In the genomic region with DNA sequence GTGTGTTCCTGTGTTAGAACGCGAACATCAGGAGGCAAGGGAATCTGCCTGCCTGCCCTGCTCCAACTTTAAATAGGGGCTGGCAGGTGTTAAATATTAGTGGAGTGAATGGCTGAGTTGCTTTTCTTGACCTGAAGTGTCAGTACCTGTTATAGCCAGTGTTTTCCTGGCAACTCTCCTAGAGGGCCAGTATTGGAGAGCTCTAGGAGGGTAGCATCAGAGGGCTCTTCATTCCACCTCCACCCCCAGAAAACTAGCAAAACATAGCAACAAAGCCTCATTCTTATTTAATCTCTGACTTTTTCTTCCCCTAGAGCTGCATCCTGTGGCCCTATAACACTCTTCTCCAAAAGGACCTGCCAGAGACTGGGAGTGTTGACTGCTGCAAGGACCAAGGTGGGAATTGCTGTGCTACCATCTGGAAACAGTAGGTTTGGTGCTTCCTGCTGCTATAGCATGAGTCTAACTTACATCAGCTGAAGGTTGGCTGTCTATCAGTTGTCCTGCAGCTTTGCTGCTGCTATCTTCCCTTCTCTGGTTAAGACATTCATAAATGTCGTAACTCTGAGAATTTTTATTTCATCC, we compare ENCODE assay signal across 16 cellular contexts.
"Had no signal": no experiment of that assay in that cellular context is flagged by ENCODE, and none has a peak within 500 bp of the region (broad histone marks: within the 10 kb centered on the region; RNA-seq: fewer than 3 reads in every experiment).

No MANE protein-coding gene starts in this region.

- DNase-seq: activated CD4-positive, alpha-beta T cell treated with anti-CD3 and anti-CD28 coated beads, Interleukin-2, amount 50 U/mL, for 1 hour; activated CD4-positive, CD25-positive, alpha-beta regulatory T cell treated with anti-CD3 and anti-CD28 coated beads, Interleukin-2, amount 50 U/mL, for 72 hours; activated CD8-positive, alpha-beta memory T cell treated with anti-CD3 and anti-CD28 coated beads, Interleukin-2, amount 50 U/mL, for 4 hours; activated effector memory CD4-positive, alpha-beta T cell treated with anti-CD3 and anti-CD28 coated beads, Interleukin-2, amount 50 U/mL, for 16 hours; activated naive CD4-positive, alpha-beta T cell treated with anti-CD3 and anti-CD28 coated beads, Interleukin-2, amount 50 U/mL, for 16 hours; activated T-cell treated with anti-CD3 and anti-CD28 coated beads, Interleukin-2, amount 50 U/mL, for 48 hours; aorta; cerebellar nuclear complex; effector CD4-positive, alpha-beta T cell; mammary epithelial cell; stimulated activated naive CD8-positive, alpha-beta T cell treated with anti-CD3 and anti-CD28 coated beads, Interleukin-15, Interleukin-2, amounts not matched to agents 100 U/mL and 50 U/mL, for 24 hours; substantia nigra had no signal

- ATAC-seq: esophagus mucosa; stimulated activated naive CD8-positive, alpha-beta T cell treated with anti-CD3 and anti-CD28 coated beads, Interleukin-15, Interleukin-2, amounts not matched to agents 100 U/mL and 50 U/mL, for 24 hours had no signal

- H3K27ac ChIP-seq: skin epidermis, vagina had no signal

- H3K4me3 ChIP-seq: skin epidermis, tibial nerve, vagina had no signal

- H3K27me3 ChIP-seq: tibial nerve, vagina had no signal

- H3K9me3 ChIP-seq: tibial nerve, vagina had no signal
